In the genomic region with DNA sequence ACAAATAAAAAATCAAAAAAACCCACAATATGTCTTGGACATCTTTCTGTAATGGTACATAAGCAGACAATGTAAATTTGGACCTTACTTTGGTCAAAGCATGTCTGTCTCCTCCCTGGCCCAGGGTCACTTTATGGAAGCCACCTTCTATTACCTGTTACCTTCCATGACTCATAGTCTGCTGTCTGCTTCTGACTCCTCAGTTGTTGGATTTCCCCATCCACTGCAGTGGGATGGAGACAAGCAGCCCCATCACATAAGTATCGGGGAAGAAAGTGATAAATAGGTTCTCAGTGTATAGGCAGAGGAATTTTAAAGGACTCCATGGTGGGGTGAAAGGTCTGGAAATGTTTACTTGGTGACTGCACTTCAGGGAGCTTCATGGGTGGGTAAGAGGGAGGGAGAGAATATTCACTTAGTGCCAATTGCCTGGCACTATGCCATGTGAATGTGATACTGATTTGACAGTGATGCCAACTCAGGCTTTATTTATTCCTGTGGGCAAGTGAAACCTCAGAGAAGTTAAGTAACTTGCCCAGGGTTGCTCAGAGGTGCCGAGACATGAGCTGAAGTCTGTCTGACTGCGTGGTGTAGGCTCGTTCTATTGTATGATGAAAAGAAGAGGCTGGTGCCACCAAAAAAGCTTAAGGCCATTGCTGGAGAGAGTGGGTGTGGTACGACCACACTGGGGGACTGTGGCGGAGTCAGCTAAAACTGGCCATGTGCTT, we compare ENCODE assay signal across 25 cellular contexts. TPM values are rescaled to one million over a fixed set of nuclear protein-coding genes. Genes with fewer than 3 reads are reported as not detected.
A peak's percentile ranks its signal among the peaks of the same experiment; 100 is the strongest.
DNase-seq lines count a peak whose midpoint lies in the region; ATAC-seq lines count a peak whose summit lies in the region.
"Had no signal": no experiment of that assay in that cellular context is flagged by ENCODE, and none has a peak within 500 bp of the region (broad histone marks: within the 10 kb centered on the region; RNA-seq: fewer than 3 reads in every experiment).

No MANE protein-coding gene starts in this region.

- no peaks in the 10 kb centered on the region for H3K4me1 Mint-ChIP-seq in stimulated activated naive CD8-positive, alpha-beta T cell treated with anti-CD3 and anti-CD28 coated beads, Interleukin-15, amount 100 ng/mL, for 72 hours
- no peaks in the 10 kb centered on the region for H3K4me1 Mint-ChIP-seq in activated T-helper 17 cell treated with anti-CD3 and anti-CD28 coated beads, Interleukin-2, amount 50 U/mL, for 72 hours
- H3K4me1 Mint-ChIP-seq in stimulated activated memory B cell treated with anti-CD40 and anti-IgM and Interleukin-4, amounts not matched to agents 10 μg/mL and 1 μg/mL and 100 μg/mL, for 72 hours: no peaks in the 10 kb centered on the region

- no peaks in the 10 kb centered on the region for H3K9me3 Mint-ChIP-seq in stimulated activated naive CD8-positive, alpha-beta T cell treated with anti-CD3 and anti-CD28 coated beads, Interleukin-15, amount 100 ng/mL, for 72 hours
- H3K9me3 Mint-ChIP-seq in activated T-helper 17 cell treated with anti-CD3 and anti-CD28 coated beads, Interleukin-2, amount 50 U/mL, for 72 hours: no peaks in the 10 kb centered on the region
- H3K9me3 Mint-ChIP-seq in stimulated activated memory B cell treated with anti-CD40 and anti-IgM and Interleukin-4, amounts not matched to agents 10 μg/mL and 1 μg/mL and 100 μg/mL, for 72 hours: no peaks in the 10 kb centered on the region
- H3K9me3 Mint-ChIP-seq: activated naive CD8-positive, alpha-beta T cell treated with anti-CD3 and anti-CD28 coated beads for 36 hours had no signal

- H3K27me3 Mint-ChIP-seq in stimulated activated naive CD8-positive, alpha-beta T cell treated with anti-CD3 and anti-CD28 coated beads, Interleukin-15, amount 100 ng/mL, for 72 hours: peaks cover 22% of the 10 kb centered on the region
- peaks cover 15% of the 10 kb centered on the region for H3K27me3 Mint-ChIP-seq in activated T-helper 17 cell treated with anti-CD3 and anti-CD28 coated beads, Interleukin-2, amount 50 U/mL, for 72 hours
- H3K27me3 Mint-ChIP-seq in stimulated activated memory B cell treated with anti-CD40 and anti-IgM and Interleukin-4, amounts not matched to agents 10 μg/mL and 1 μg/mL and 100 μg/mL, for 72 hours: no peaks in the 10 kb centered on the region

- no peaks in the 10 kb centered on the region for H3K36me3 Mint-ChIP-seq in activated T-helper 17 cell treated with anti-CD3 and anti-CD28 coated beads, Interleukin-2, amount 50 U/mL, for 72 hours (ENCODE audit: low read depth)
- no peaks in the 10 kb centered on the region for H3K36me3 Mint-ChIP-seq in stimulated activated memory B cell treated with anti-CD40 and anti-IgM and Interleukin-4, amounts not matched to agents 10 μg/mL and 1 μg/mL and 100 μg/mL, for 72 hours
- H3K36me3 Mint-ChIP-seq: activated naive CD8-positive, alpha-beta T cell treated with anti-CD3 and anti-CD28 coated beads for 36 hours had no signal

- DNase-seq in stimulated activated naive CD8-positive, alpha-beta T cell treated with anti-CD3 and anti-CD28 coated beads, Interleukin-15, amount 100 ng/mL, for 72 hours: no peak
- DNase-seq in stimulated activated naive CD8-positive, alpha-beta T cell treated with anti-CD3 and anti-CD28 coated beads, Interleukin-15, Interleukin-2, amounts not matched to agents 100 U/mL and 50 U/mL, for 24 hours: no peak
- DNase-seq in myocyte (ENCODE audit: low read depth) (peak; percentile 52), T1000 (lab: John Stamatoyannopoulos, UW) (no peak)
- DNase-seq: activated CD4-positive, alpha-beta T cell treated with anti-CD3 and anti-CD28 coated beads for 4 hours; activated CD8-positive, alpha-beta T cell treated with anti-CD3 and anti-CD28 coated beads, Interleukin-2, amount 10 ng/mL, durations not matched to agents 7 days and 5 days; activated naive CD8-positive, alpha-beta T cell treated with anti-CD3 and anti-CD28 coated beads for 36 hours; effector CD8-positive, alpha-beta T cell; IMR-90; mesenchymal stem cell; NCI-H1048; NCI-H1694; NCI-H2227 treated with DMSO at 0.1 percent for 48 hours; pancreas; Peyer's patch; stimulated activated CD4-positive, alpha-beta T cell treated with anti-CD3 and anti-CD28 coated beads, Interleukin-2, amount 100 ng/mL, for 24 hours; T-helper 9 cell; tibial artery; WERI-Rb-1 had no signal

- peak overlapping the region in 1 of 2 donors; percentile 19 for H3K27ac Mint-ChIP-seq in stimulated activated naive CD8-positive, alpha-beta T cell treated with anti-CD3 and anti-CD28 coated beads, Interleukin-15, amount 100 ng/mL, for 72 hours
- no peak overlapping the region for H3K27ac Mint-ChIP-seq in activated T-helper 17 cell treated with anti-CD3 and anti-CD28 coated beads, Interleukin-2, amount 50 U/mL, for 72 hours
- H3K27ac Mint-ChIP-seq in stimulated activated memory B cell treated with anti-CD40 and anti-IgM and Interleukin-4, amounts not matched to agents 10 μg/mL and 1 μg/mL and 100 μg/mL, for 72 hours: no peak overlapping the region
- H3K27ac Mint-ChIP-seq: activated CD8-positive, alpha-beta T cell treated with anti-CD3 and anti-CD28 coated beads, Interleukin-2, amount 10 ng/mL, durations not matched to agents 7 days and 5 days; activated naive CD8-positive, alpha-beta T cell treated with anti-CD3 and anti-CD28 coated beads for 36 hours had no signal

- no peak overlapping the region for H3K4me3 Mint-ChIP-seq in stimulated activated naive CD8-positive, alpha-beta T cell treated with anti-CD3 and anti-CD28 coated beads, Interleukin-15, amount 100 ng/mL, for 72 hours
- no peak overlapping the region for H3K4me3 Mint-ChIP-seq in activated T-helper 17 cell treated with anti-CD3 and anti-CD28 coated beads, Interleukin-2, amount 50 U/mL, for 72 hours
- H3K4me3 Mint-ChIP-seq in stimulated activated memory B cell treated with anti-CD40 and anti-IgM and Interleukin-4, amounts not matched to agents 10 μg/mL and 1 μg/mL and 100 μg/mL, for 72 hours: no peak overlapping the region
- H3K4me3 Mint-ChIP-seq: activated CD8-positive, alpha-beta T cell treated with anti-CD3 and anti-CD28 coated beads, Interleukin-2, amount 10 ng/mL, durations not matched to agents 7 days and 5 days; activated naive CD8-positive, alpha-beta T cell treated with anti-CD3 and anti-CD28 coated beads for 36 hours had no signal

- peak; percentile 57 for ATAC-seq in stimulated activated naive CD8-positive, alpha-beta T cell treated with anti-CD3 and anti-CD28 coated beads, Interleukin-15, amount 100 ng/mL, for 72 hours
- ATAC-seq in stimulated activated naive CD8-positive, alpha-beta T cell treated with anti-CD3 and anti-CD28 coated beads, Interleukin-15, Interleukin-2, amounts not matched to agents 100 U/mL and 50 U/mL, for 24 hours: no peak
- ATAC-seq in activated T-helper 17 cell treated with anti-CD3 and anti-CD28 coated beads, Interleukin-2, amount 50 U/mL, for 72 hours (replicated peaks): peak; percentile 71
- no peak for ATAC-seq in stimulated activated memory B cell treated with anti-CD40 and anti-IgM and Interleukin-4, amounts not matched to agents 10 μg/mL and 1 μg/mL and 100 μg/mL, for 72 hours
- ATAC-seq in HG02798 (IDR thresholded peaks at IDR 0.05; ENCODE audit: poor library complexity, unreplicated experiment): no peak
- ATAC-seq: activated CD8-positive, alpha-beta T cell treated with anti-CD3 and anti-CD28 coated beads, Interleukin-2, amount 10 ng/mL, durations not matched to agents 7 days and 5 days; HCT116; pancreas had no signal

RNA-seq across cellular contexts. Expression of a gene that starts 42.3 kb away (rescaled TPM):
- total RNA-seq in activated T-helper 17 cell treated with anti-CD3 and anti-CD28 coated beads, Interleukin-2, amount 50 U/mL, for 72 hours: 10 to 100 TPM in 1 of 2 donors, 1 to 10 TPM in 1; 8.3 to 19.9 TPM
- 6.6 and 7.6 TPM in 2 replicates for total RNA-seq in myocyte
- 6.2 TPM for polyA plus RNA-seq in myocyte (2012)

RNA-seq across cellular contexts. Expression of a gene that starts 58.1 kb away (rescaled TPM):
- not detected for total RNA-seq in activated T-helper 17 cell treated with anti-CD3 and anti-CD28 coated beads, Interleukin-2, amount 50 U/mL, for 72 hours
- not detected in 2 replicates for total RNA-seq in myocyte
- polyA plus RNA-seq in myocyte (2012): not detected
- total RNA-seq: activated CD8-positive, alpha-beta T cell treated with anti-CD3 and anti-CD28 coated beads, Interleukin-2, amount 10 ng/mL, durations not matched to agents 7 days and 5 days; activated naive CD8-positive, alpha-beta T cell treated with anti-CD3 and anti-CD28 coated beads for 36 hours; Peyer's patch; right atrium auricular region had no signal
- polyA plus RNA-seq: neural cell had no signal

Comparison
In these comparisons a context has a peak if more than half of its experiments do, and no peak if none do; other contexts are left out.
1. ATAC-seq: peak in stimulated activated naive CD8-positive, alpha-beta T cell treated with anti-CD3 and anti-CD28 coated beads, Interleukin-15, amount 100 ng/mL, for 72 hours (single experiment) and activated T-helper 17 cell treated with anti-CD3 and anti-CD28 coated beads, Interleukin-2, amount 50 U/mL, for 72 hours (single experiment); none in stimulated activated naive CD8-positive, alpha-beta T cell treated with anti-CD3 and anti-CD28 coated beads, Interleukin-15, Interleukin-2, amounts not matched to agents 100 U/mL and 50 U/mL, for 24 hours (single experiment), stimulated activated memory B cell treated with anti-CD40 and anti-IgM and Interleukin-4, amounts not matched to agents 10 μg/mL and 1 μg/mL and 100 μg/mL, for 72 hours (single experiment) and HG02798 (single experiment).